15 cellular contexts compared by ENCODE assay signal in the genomic region with DNA sequence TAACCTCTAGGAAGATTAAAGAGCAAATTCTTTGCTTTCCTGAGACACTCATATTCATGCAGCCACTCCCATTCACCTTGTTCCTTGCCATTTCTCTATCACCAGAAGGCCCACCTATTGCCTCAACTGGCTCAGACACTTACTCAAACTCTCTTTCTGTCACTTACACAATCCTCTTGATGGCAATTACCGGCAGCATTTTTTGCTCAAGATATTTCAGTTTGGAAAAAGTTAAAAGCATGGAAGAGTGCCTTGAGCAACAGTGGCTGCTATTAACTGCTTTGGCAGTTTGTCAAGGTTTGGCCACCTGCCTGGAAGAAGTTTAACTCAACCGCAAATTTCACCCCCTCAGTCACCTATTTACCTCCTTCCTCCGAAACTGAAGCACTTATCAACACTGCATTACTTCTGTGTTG.
DNase-seq lines count a peak whose midpoint lies in the region; ATAC-seq, FAIRE-seq and TF ChIP-seq lines count a peak whose summit lies in the region.
"Had no signal": no experiment of that assay in that cellular context is flagged by ENCODE, and none has a peak within 500 bp of the region (broad histone marks: within the 10 kb centered on the region; RNA-seq: fewer than 3 reads in every experiment).

No MANE protein-coding gene starts in this region.

- TF ChIP-seq CTCF in bronchial epithelial cell (IDR thresholded peaks at IDR 0.05; ENCODE audit: insufficient read depth, low read length, severe bottlenecking), result no peak

- no peaks in the 10 kb centered on the region for H3K36me3 ChIP-seq in bronchial epithelial cell (ENCODE audit: control insufficient read depth, insufficient read depth, low read length)
- H3K36me3 ChIP-seq: colonic mucosa, esophagus squamous epithelium, uterus, WERI-Rb-1 had no signal

- no peak for FAIRE-seq in bronchial epithelial cell (lab: Jason Lieb, UNC)

- H3K4me3 ChIP-seq in bronchial epithelial cell (ENCODE audit: low read depth, low read length), result no peak overlapping the region
- H3K4me3 ChIP-seq: colonic mucosa, esophagus squamous epithelium, uterus had no signal

- DNase-seq in EH (ENCODE audit: low read depth) (peak; percentile 9), NCI-H2171 (lab: John Stamatoyannopoulos, UW) (peak; percentile 51), bronchial epithelial cell (ENCODE audit: low read depth) (peak; percentile 81), medulla oblongata (ENCODE audit: extremely low spot score) (peak; percentile 6), hippocampal formation (lab: John Stamatoyannopoulos, UW) (no peak)
- DNase-seq in activated T-cell treated with anti-CD3 and anti-CD28 coated beads, Interleukin-2, amount 50 U/mL, for 48 hours, result no peak
- DNase-seq: activated naive CD8-positive, alpha-beta T cell treated with anti-CD3 and anti-CD28 coated beads, Interleukin-2, amount 10 ng/mL, durations not matched to agents 7 days and 5 days; colonic mucosa; esophagus squamous epithelium; NCI-H1436; SW 1271; uterus; WERI-Rb-1 had no signal

- ATAC-seq in HG03571 (IDR thresholded peaks at IDR 0.05; ENCODE audit: unreplicated experiment) (no peak), GM18868 (IDR thresholded peaks at IDR 0.05; ENCODE audit: unreplicated experiment) (no peak)

- H3K27me3 ChIP-seq in bronchial epithelial cell (ENCODE audit: control insufficient read depth, insufficient read depth, low read length), result no peaks in the 10 kb centered on the region
- H3K27me3 ChIP-seq: colonic mucosa, esophagus squamous epithelium, uterus had no signal

Comparison
In these comparisons a context has a peak if more than half of its experiments do, and no peak if none do; other contexts are left out.
1. DNase-seq: peak in EH (single experiment), NCI-H2171 (single experiment), bronchial epithelial cell (single experiment) and medulla oblongata (single experiment); none in hippocampal formation (0 of 2) and activated T-cell treated with anti-CD3 and anti-CD28 coated beads, Interleukin-2, amount 50 U/mL, for 48 hours (0 of 2).